ENCODE assay signal across 9 cellular contexts in the genomic region with DNA sequence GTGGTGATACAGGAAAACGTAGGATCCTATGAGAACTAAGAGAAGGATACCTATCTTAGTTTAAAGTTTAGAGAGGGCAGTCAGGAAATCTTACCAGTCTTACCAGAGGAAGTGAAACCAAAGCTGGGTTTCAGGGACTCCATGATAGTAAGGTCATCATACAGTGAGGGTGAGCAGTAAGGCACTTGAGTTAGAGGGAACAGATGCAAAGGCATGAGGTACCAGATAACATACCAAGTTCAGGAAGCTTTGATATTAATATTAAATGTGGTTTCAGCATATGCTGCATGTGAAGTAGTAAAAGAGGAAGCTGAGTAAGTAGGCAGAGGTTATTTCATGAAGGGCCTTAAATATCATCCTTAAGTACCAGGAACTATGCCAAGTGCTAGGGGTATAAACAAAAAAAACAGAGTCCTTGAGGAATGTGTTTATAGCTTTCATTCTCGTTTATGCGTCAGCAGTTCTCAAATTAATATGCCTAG. TPM values are rescaled to one million over a fixed set of nuclear protein-coding genes. Genes with fewer than 3 reads are reported as not detected.
DNase-seq lines count a peak whose midpoint lies in the region; ATAC-seq and TF ChIP-seq lines count a peak whose summit lies in the region.
"Had no signal": no experiment of that assay in that cellular context is flagged by ENCODE, and none has a peak within 500 bp of the region (broad histone marks: within the 10 kb centered on the region; RNA-seq: fewer than 3 reads in every experiment).

No MANE protein-coding gene starts in this region.

- H3K36me3 ChIP-seq in Karpas-422 (ENCODE audit: insufficient read depth, low read length) (peaks cover 3% of the 10 kb centered on the region; the same call in 1 of the 2 replicates), MG63 (no peaks in the 10 kb centered on the region)
- H3K36me3 ChIP-seq: Peyer's patch had no signal

- H3K27me3 ChIP-seq in Karpas-422 (ENCODE audit: low read length) (no peaks in the 10 kb centered on the region), MG63 (no peaks in the 10 kb centered on the region)
- H3K27me3 ChIP-seq: Peyer's patch had no signal

- H3K9me3 Mint-ChIP-seq in endothelial cell (ENCODE audit: unreplicated experiment) = no peaks in the 10 kb centered on the region

- H3K9me2 ChIP-seq in Karpas-422 (replicated peaks; ENCODE audit: insufficient read depth, low read length) = no peaks in the 10 kb centered on the region

- H3K4me2 ChIP-seq in Karpas-422 (ENCODE audit: low read depth, low read length, poor library complexity, severe bottlenecking) = peak overlapping the region; percentile 79

- H3K4me3 ChIP-seq in Karpas-422 (ENCODE audit: low read length) = peak overlapping the region; percentile 42; the same call in 1 of the 2 replicates
- H3K4me3 ChIP-seq in fibroblast of villous mesenchyme (ENCODE audit: low read depth, low read length) = no peak overlapping the region
- no peak overlapping the region for H3K4me3 ChIP-seq in MG63
- H3K4me3 ChIP-seq: Peyer's patch had no signal

- H3K9me3 ChIP-seq in Karpas-422 (ENCODE audit: low read length) = no peaks in the 10 kb centered on the region
- H3K9me3 ChIP-seq in MG63 = no peaks in the 10 kb centered on the region
- H3K9me3 ChIP-seq: Peyer's patch had no signal

- H3K4me1 Mint-ChIP-seq in endothelial cell (ENCODE audit: unreplicated experiment) = no peaks in the 10 kb centered on the region

- no peak overlapping the region for H3K4me3 Mint-ChIP-seq in endothelial cell (ENCODE audit: unreplicated experiment)

- ATAC-seq in GM18519 (IDR thresholded peaks at IDR 0.05; ENCODE audit: low FRiP score, unreplicated experiment) = peak; percentile 100

- TF ChIP-seq CTCF in fibroblast of villous mesenchyme (IDR thresholded peaks at IDR 0.05; ENCODE audit: insufficient read depth, low read depth, low read length) (no peak), endothelial cell (IDR thresholded peaks at IDR 0.05; ENCODE audit: unreplicated experiment) (no peak)

- no peaks in the 10 kb centered on the region for H4K20me1 ChIP-seq in Karpas-422 (ENCODE audit: insufficient read depth, low read depth, low read length)

- peak overlapping the region; percentile 98 for H3K27ac ChIP-seq in Karpas-422 (ENCODE audit: low read length)

- peaks cover 3% of the 10 kb centered on the region for H3K27me3 Mint-ChIP-seq in endothelial cell (ENCODE audit: unreplicated experiment)

- H3K27ac Mint-ChIP-seq in endothelial cell (ENCODE audit: unreplicated experiment) = no peak overlapping the region

- peaks cover 56% of the 10 kb centered on the region for H3K79me2 ChIP-seq in Karpas-422 (ENCODE audit: low read length)

- DNase-seq in H4 (ENCODE audit: low spot score) (peak; percentile 70), Karpas-422 (peak; percentile 91), fibroblast of villous mesenchyme (ENCODE audit: low read depth) (peak; percentile 81), SHP77 treated with DMSO at 0.1 percent for 48 hours (lab: John Stamatoyannopoulos, UW) (no peak), endothelial cell (ENCODE audit: low spot score) (no peak), MG63 (no peak), foreskin melanocyte (no peak)

- peaks cover 4% of the 10 kb centered on the region for H3K36me3 Mint-ChIP-seq in endothelial cell (ENCODE audit: low read depth, unreplicated experiment)

- peak overlapping the region; percentile 87 for H2AFZ ChIP-seq in Karpas-422 (ENCODE audit: low read length)

- peaks cover 37% of the 10 kb centered on the region for H3K4me1 ChIP-seq in Karpas-422 (ENCODE audit: low read length)

- peak overlapping the region; percentile 61 for H3K9ac ChIP-seq in Karpas-422 (ENCODE audit: low read length)

RNA-seq across cellular contexts. Expression of a gene that starts 16.9 kb away (rescaled TPM):
- total RNA-seq in H4 (2014; rRNA removed; shearing (Covaris generic)) = 14.1 and 19.3 TPM in 2 replicates
- 10.5 and 18.6 TPM in 2 replicates for total RNA-seq in Karpas-422 (2014; rRNA removed; shearing (Covaris generic); ENCODE audit: low replicate concordance)
- total RNA-seq in fibroblast of villous mesenchyme (4.5 and 9.5 TPM in 2 replicates), endothelial cell (ENCODE audit: unreplicated experiment) (7.3 TPM)
- 2.1 and 5.1 TPM in 2 replicates for total RNA-seq in MG63 (2014; rRNA removed; shearing (Covaris generic); ENCODE audit: low replicate concordance)

Comparison
In these comparisons a context has a peak if more than half of its experiments do, and no peak if none do; other contexts are left out.
1. DNase-seq: peak in H4 (single experiment), Karpas-422 (single experiment) and fibroblast of villous mesenchyme (single experiment); none in SHP77 treated with DMSO at 0.1 percent for 48 hours (single experiment), endothelial cell (single experiment), MG63 (single experiment) and foreskin melanocyte (single experiment).